Comparison of ENCODE assay signal across 8 cellular contexts in genomic region chr4:154549894-154550790, GRCh38.
A peak's percentile ranks its signal among the peaks of the same experiment; 100 is the strongest.
DNase-seq lines count a peak whose midpoint lies in the region; ATAC-seq and TF ChIP-seq lines count a peak whose summit lies in the region.

TSS of gene PLRG1 (minus strand) at chr4:154550400. CDS start at chr4:154550308, 92 bp downstream.

- DNase-seq in NCI-H748 treated with DMSO at 0.1 percent for 48 hours (lab: John Stamatoyannopoulos, UW) (peak; percentile 75), dedifferentiated amniotic fluid mesenchymal stem cell (ENCODE audit: extremely low spot score) (peak; percentile 98), left kidney (ENCODE audit: low read depth, low spot score) (peak; percentile 99)
- DNase-seq in activated CD4-positive, alpha-beta T cell treated with anti-CD3 and anti-CD28 coated beads, Interleukin-2, amount 50 U/mL, for 24 hours (ENCODE audit: low read depth in 1 of 2, low spot score in 1 of 2) = peak; percentile 92 to 94
- DNase-seq in stimulated activated CD4-positive, alpha-beta T cell treated with anti-CD3 and anti-CD28 coated beads, Interleukin-2, amount 100 ng/mL, for 24 hours = peak; percentile 96

- ATAC-seq in GM19372 (IDR thresholded peaks at IDR 0.05; ENCODE audit: low read depth, unreplicated experiment) (peak; percentile 94), HG03558 (IDR thresholded peaks at IDR 0.05; ENCODE audit: extremely low read depth, unreplicated experiment) (peak; percentile 96)

- TF ChIP-seq CTCF in C4-2B (conservative IDR thresholded peaks at IDR 0.05) = no peak

- H3K27ac ChIP-seq in C4-2B = peak within 1 kb of the TSS; percentile 70

Comparison
In these comparisons a context has a peak if more than half of its experiments do, and no peak if none do; other contexts are left out.
1. Peak in every context shown above with its lines: DNase-seq, ATAC-seq and H3K27ac ChIP-seq.